4 cellular contexts compared by ENCODE assay signal in the genomic region with DNA sequence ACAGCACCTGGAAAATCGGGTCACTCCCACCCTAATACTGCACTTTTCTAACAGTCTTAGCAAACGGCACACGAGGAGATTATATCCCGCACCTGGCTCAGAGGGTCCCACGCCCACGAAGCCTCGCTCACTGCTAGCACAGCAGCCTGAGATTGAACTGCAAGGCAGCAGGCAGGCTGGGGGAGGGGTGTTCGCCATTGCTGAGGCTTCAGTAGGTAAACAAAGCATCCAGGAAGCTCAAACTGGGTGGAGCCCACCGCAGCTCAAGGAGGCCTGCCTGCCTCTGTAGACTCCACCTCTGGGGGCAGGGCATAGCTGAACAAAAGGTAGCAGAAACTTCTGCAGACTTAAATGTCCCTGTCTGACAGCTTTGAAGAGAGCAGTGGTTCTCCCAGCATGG. TPM values are rescaled to one million over a fixed set of nuclear protein-coding genes. Genes with fewer than 3 reads are reported as not detected.
"Had no signal": no experiment of that assay in that cellular context is flagged by ENCODE, and none has a peak within 500 bp of the region (broad histone marks: within the 10 kb centered on the region; RNA-seq: fewer than 3 reads in every experiment).

No MANE protein-coding gene starts in this region.

RNA-seq across cellular contexts. Expression of a gene that starts 47.5 kb away (rescaled TPM):
- total RNA-seq: GM23248, H4, H7, IMR-90 had no signal
- polyA plus RNA-seq: GM23248, IMR-90 had no signal
